Comparison of ENCODE assay signal across 16 cellular contexts in genomic region chr3:42009456-42009855, GRCh38. TPM values are rescaled to one million over a fixed set of nuclear protein-coding genes. Genes with fewer than 3 reads are reported as not detected.
DNase-seq lines count a peak whose midpoint lies in the region; ATAC-seq lines count a peak whose summit lies in the region.
"Had no signal": no experiment of that assay in that cellular context is flagged by ENCODE, and none has a peak within 500 bp of the region (broad histone marks: within the 10 kb centered on the region; RNA-seq: fewer than 3 reads in every experiment).

No MANE protein-coding gene starts in this region.

- in situ Hi-C loops in G401 (cut with HindIII; ENCODE audit: low sequenced_read_pairs): no loop called here

- H3K4me3 Mint-ChIP-seq in naive B cell: no peak overlapping the region
- no peak overlapping the region for H3K4me3 Mint-ChIP-seq in stimulated activated memory B cell treated with anti-CD40 and anti-IgM and Interleukin-4, amounts not matched to agents 10 μg/mL and 1 μg/mL and 100 μg/mL, for 72 hours
- H3K4me3 Mint-ChIP-seq: CD14-positive monocyte; CD4-positive, alpha-beta memory T cell; GM23338; HFFc6 had no signal

- peak; percentile 52 for DNase-seq in ELR (ENCODE audit: low read depth)
- DNase-seq in amniotic epithelial cell (ENCODE audit: low read depth): peak; percentile 37
- DNase-seq in naive B cell: no peak
- no peak for DNase-seq in G401 (ENCODE audit: low spot score)
- DNase-seq in KG1 (lab: John Stamatoyannopoulos, UW): no peak
- DNase-seq: 8988T; CD4-positive, alpha-beta memory T cell; DMS153; DMS79; HFFc6 had no signal

- ATAC-seq in naive B cell (ENCODE audit: low read depth in 2 of 2) (no peak), GM21360 (IDR thresholded peaks at IDR 0.05; ENCODE audit: unreplicated experiment) (no peak), HG03280 (IDR thresholded peaks at IDR 0.05; ENCODE audit: unreplicated experiment) (no peak)
- no peak for ATAC-seq in stimulated activated memory B cell treated with anti-CD40 and anti-IgM and Interleukin-4, amounts not matched to agents 10 μg/mL and 1 μg/mL and 100 μg/mL, for 72 hours
- ATAC-seq: GM23338, HCT116 had no signal

- H3K36me3 Mint-ChIP-seq in naive B cell: peaks cover 0 to 2% of the 10 kb centered on the region in 2 donors
- peaks cover 2% of the 10 kb centered on the region for H3K36me3 Mint-ChIP-seq in stimulated activated memory B cell treated with anti-CD40 and anti-IgM and Interleukin-4, amounts not matched to agents 10 μg/mL and 1 μg/mL and 100 μg/mL, for 72 hours

- peaks cover 27 to 40% (median 34%) of the 10 kb centered on the region in 3 donors for H3K4me1 Mint-ChIP-seq in naive B cell
- H3K4me1 Mint-ChIP-seq in stimulated activated memory B cell treated with anti-CD40 and anti-IgM and Interleukin-4, amounts not matched to agents 10 μg/mL and 1 μg/mL and 100 μg/mL, for 72 hours: peaks cover 37% of the 10 kb centered on the region

- H3K9me3 Mint-ChIP-seq in naive B cell: no peaks in the 10 kb centered on the region
- no peaks in the 10 kb centered on the region for H3K9me3 Mint-ChIP-seq in stimulated activated memory B cell treated with anti-CD40 and anti-IgM and Interleukin-4, amounts not matched to agents 10 μg/mL and 1 μg/mL and 100 μg/mL, for 72 hours
- H3K9me3 Mint-ChIP-seq: GM23338, HFFc6 had no signal

- H3K27me3 Mint-ChIP-seq in naive B cell: no peaks in the 10 kb centered on the region
- H3K27me3 Mint-ChIP-seq in stimulated activated memory B cell treated with anti-CD40 and anti-IgM and Interleukin-4, amounts not matched to agents 10 μg/mL and 1 μg/mL and 100 μg/mL, for 72 hours: no peaks in the 10 kb centered on the region
- H3K27me3 Mint-ChIP-seq: CD4-positive, alpha-beta memory T cell had no signal

- peak overlapping the region in 4 of 6 donors; percentile 26 to 84 (median 33) for H3K27ac Mint-ChIP-seq in naive B cell
- peak overlapping the region; percentile 40 for H3K27ac Mint-ChIP-seq in stimulated activated memory B cell treated with anti-CD40 and anti-IgM and Interleukin-4, amounts not matched to agents 10 μg/mL and 1 μg/mL and 100 μg/mL, for 72 hours
- H3K27ac Mint-ChIP-seq: GM23338, HFFc6 had no signal

RNA-seq across cellular contexts. Expression of gene ULK4, which starts 47.6 kb away (rescaled TPM):
- 10 to 100 TPM in 3 of 6 donors, 1 to 10 TPM in 3; 5.5 to 20.8 (median 10.3) TPM for polyA plus RNA-seq in naive B cell (ENCODE audit: low read depth in 6 of 6)
- 6.6 and 25.4 TPM in 2 replicates for total RNA-seq in G401 (2014; rRNA removed; shearing (Covaris generic))

Comparison
In these comparisons a context has a peak if more than half of its experiments do, and no peak if none do; other contexts are left out.
1. DNase-seq: peak in ELR (single experiment) and amniotic epithelial cell (single experiment); none in naive B cell (single experiment), G401 (single experiment) and KG1 (single experiment).